Comparison of ENCODE assay signal across 9 cellular contexts in genomic region chr18:2979027-2979570, GRCh38. TPM values are rescaled to one million over a fixed set of nuclear protein-coding genes. Genes with fewer than 3 reads are reported as not detected.
DNase-seq lines count a peak whose midpoint lies in the region; ATAC-seq, FAIRE-seq and TF ChIP-seq lines count a peak whose summit lies in the region.
"Had no signal": no experiment of that assay in that cellular context is flagged by ENCODE, and none has a peak within 500 bp of the region (broad histone marks: within the 10 kb centered on the region; RNA-seq: fewer than 3 reads in every experiment).

No MANE protein-coding gene starts in this region.

- H3K4me2 ChIP-seq in A549, result peak overlapping the region; percentile 84
- peak overlapping the region; percentile 96 for H3K4me2 ChIP-seq in GM12878 (ENCODE audit: control insufficient read depth, insufficient read depth)

- BruUV-seq in GM12878 (replicated peaks; lab: Mats Ljungman, UMichigan), result no TSS peak

- RAD21 ChIA-PET in GM12878 (lab: Charles Lee; ENCODE audit: unreplicated experiment), result interaction anchor here (0.8 to 5.4 kb wide), 7 partner anchors 10 to 284 kb away, joined by 3 to 110 read pairs (median 4); no protein-coding TSS in a partner anchor

- in situ Hi-C loops in GM12878 (cut with MboI), result loop anchor here (10.0 kb wide), 2 partner anchors 476 to 616 kb away; partner anchors contain the start of gene TGIF1

- TF ChIP-seq CTCF in A549 (IDR thresholded peaks at IDR 0.05) (no peak), GM12878 (IDR thresholded peaks at IDR 0.05 in 2 of 3, conservative IDR thresholded peaks at IDR 0.05 in 1 of 3; ENCODE audit: control insufficient read depth in 2 of 3, extremely low read depth in 1 of 3, insufficient read depth in 1 of 3, low read depth in 3 of 3, low read length in 3 of 3) (no peak), omental fat pad (IDR thresholded peaks at IDR 0.05) (no peak)

- no peak for TF ChIP-seq POLR2A in A549 (IDR thresholded peaks at IDR 0.05; ENCODE audit: low read length)
- no peak for TF ChIP-seq POLR2A in GM12878 (IDR thresholded peaks at IDR 0.05; ENCODE audit: low read depth, low read length)

- 33% methylated on average over 3 of the region's 3 CpGs for WGBS in A549 (ENCODE audit: missing lambda C conversion rate)
- WGBS in GM12878 (ENCODE audit: insufficient coverage, insufficient replicate concordance, low lambda C conversion rate, missing lambda C conversion rate), result 98% methylated on average over 3 of the region's 3 CpGs

- no peaks in the 10 kb centered on the region for H4K20me1 ChIP-seq in GM12878 (ENCODE audit: control insufficient read depth, insufficient read depth)

- H3K4me3 ChIP-seq in A549 (no peak overlapping the region), GM12878 (0 out of 2 replicates have a peak overlapping the region, but pooled peaks have one; percentile 41)

- no peak overlapping the region for H2AFZ ChIP-seq in GM12878 (ENCODE audit: control insufficient read depth, low read depth, low read length)

- peak overlapping the region; percentile 59; the same call in 1 of the 2 replicates for H3K9ac ChIP-seq in GM12878 (ENCODE audit: control insufficient read depth, insufficient read depth, low read length)

- H3K27ac ChIP-seq in A549, result peak overlapping the region; percentile 86 to 89
- H3K27ac ChIP-seq in GM12878 (ENCODE audit: control insufficient read depth, insufficient read depth), result peak overlapping the region; percentile 70

- SMC1A ChIA-PET in GM12878 (lab: Charles Lee; ENCODE audit: uncharacterized antibody, unreplicated experiment), result interaction anchor here (1.0 to 6.7 kb wide), 8 partner anchors 9 to 150 kb away, joined by 3 to 160 read pairs (median 11); no protein-coding TSS in a partner anchor

- H3K4me1 ChIP-seq in A549, result peaks cover 86% of the 10 kb centered on the region
- peaks cover 41% of the 10 kb centered on the region for H3K4me1 ChIP-seq in GM12878 (ENCODE audit: control insufficient read depth, insufficient read depth, low read length)

- TF ChIP-seq EP300 in A549 (IDR thresholded peaks at IDR 0.05) (no peak), GM12878 (IDR thresholded peaks at IDR 0.05; ENCODE audit: borderline replicate concordance in 1 of 2, control insufficient read depth in 1 of 2, low read depth in 2 of 2, low read length in 2 of 2) (no peak)

- FAIRE-seq in A549 (lab: Jason Lieb, UNC) (no peak), GM12878 (lab: Jason Lieb, UNC) (no peak)

- no peaks in the 10 kb centered on the region for H3K27me3 ChIP-seq in GM12878 (replicated peaks in 1 of 2; ENCODE audit: control insufficient read depth in 2 of 2, insufficient read depth in 2 of 2, low read length in 1 of 2)

- intact Hi-C loops in GM12878 (cut with micrococcal nuclease; ENCODE audit: unreplicated experiment), result loop anchor here (10.0 kb wide), 1 partner anchor 324 kb away; the partner anchor contains the start of gene SMCHD1

- TF ChIP-seq RAD21 in A549 (conservative IDR thresholded peaks at IDR 0.05 in 1 of 2, IDR thresholded peaks at IDR 0.05 in 1 of 2) (no peak), GM12878 (IDR thresholded peaks at IDR 0.05; ENCODE audit: insufficient read depth, low read depth, low read length) (no peak)

- CTCF ChIA-PET in A549 (lab: Yijun Ruan, JAX), result interaction anchor here (1.1 kb wide), 1 partner anchor 267 kb away, joined by 3 read pairs; no protein-coding TSS in a partner anchor
- CTCF ChIA-PET in GM12878 (lab: Yijun Ruan, JAX), result interaction anchor here (0.6 to 11.2 kb wide), 11 partner anchors 15 to 267 kb away, joined by 3 to 174 read pairs (median 4); no protein-coding TSS in a partner anchor

- H3K9me3 ChIP-seq in A549, result no peaks in the 10 kb centered on the region
- H3K9me3 ChIP-seq in GM12878 (replicated peaks; ENCODE audit: control insufficient read depth, insufficient read depth, low read length), result no peaks in the 10 kb centered on the region

- POLR2A ChIA-PET in A549 (lab: Yijun Ruan, JAX), result no interaction called here
- POLR2A ChIA-PET in GM12878 (lab: Charles Lee), result interaction anchor here (0.7 to 5.6 kb wide), 6 partner anchors 8 to 268 kb away, joined by 3 to 124 read pairs (median 20); partner anchors contain the start of gene MYL12A

- DNase-seq in A549 (ENCODE audit: low read depth in 1 of 2, low spot score in 1 of 2) (no peak), HS-27A (ENCODE audit: low read depth) (peak; percentile 63), GM12878 (ENCODE audit: low read depth, low spot score) (no peak), mucosa of gallbladder (ENCODE audit: low spot score) (peak; percentile 72), ecto neural progenitor cell (ENCODE audit: low spot score) (no peak), MV-4-11 (lab: John Stamatoyannopoulos, UW) (no peak), RKO (ENCODE audit: low spot score) (no peak), omental fat pad (ENCODE audit: low spot score) (no peak)
- DNase-seq: activated CD4-positive, CD25-positive, alpha-beta regulatory T cell had no signal

- H3K36me3 ChIP-seq in GM12878 (ENCODE audit: control insufficient read depth in 2 of 2, insufficient read depth in 2 of 2, low read length in 1 of 2), result peaks cover 0 to 4% of the 10 kb centered on the region in 2 experiments; a peak in 1 of 4 replicates

- ATAC-seq in A549 (peak in 1 of 2 experiments; percentile 36; a peak in 3 of 6 replicates), GM12878 (no peak), omental fat pad (ENCODE audit: low FRiP score) (no peak)

- H3K79me2 ChIP-seq in GM12878 (ENCODE audit: control insufficient read depth, insufficient read depth, low read length), result peaks cover 77% of the 10 kb centered on the region

TF ChIP-seq in A549, 52 proteins besides CTCF, POLR2A, EP300 and RAD21:
- TF ChIP-seq, protein P1, sequence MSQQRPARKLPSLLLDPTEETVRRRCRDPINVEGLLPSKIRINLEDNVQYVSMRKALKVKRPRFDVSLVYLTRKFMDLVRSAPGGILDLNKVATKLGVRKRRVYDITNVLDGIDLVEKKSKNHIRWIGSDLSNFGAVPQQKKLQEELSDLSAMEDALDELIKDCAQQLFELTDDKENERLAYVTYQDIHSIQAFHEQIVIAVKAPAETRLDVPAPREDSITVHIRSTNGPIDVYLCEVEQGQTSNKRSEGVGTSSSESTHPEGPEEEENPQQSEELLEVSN (IDR thresholded peaks at IDR 0.05; ENCODE audit: borderline replicate concordance, low read depth), result peak; percentile 12; the same call in 1 of the 2 replicates
- no peak for TF ChIP-seq MYC (IDR thresholded peaks at IDR 0.05; ENCODE audit: borderline replicate concordance, low read length)
- TF ChIP-seq POLR2AphosphoS2 (conservative IDR thresholded peaks at IDR 0.05; ENCODE audit: low read length), result no peak
- TF ChIP-seq GATA3 (IDR thresholded peaks at IDR 0.05; ENCODE audit: borderline replicate concordance), result no peak
- peak; percentile 73 for TF ChIP-seq EHMT2 (IDR thresholded peaks at IDR 0.05; ENCODE audit: low read depth)
- no peak for TF ChIP-seq MAZ (IDR thresholded peaks at IDR 0.05; ENCODE audit: borderline replicate concordance, low read depth, low read length)

TF ChIP-seq in GM12878, 131 proteins besides CTCF, POLR2A, EP300 and RAD21:
- TF ChIP-seq SMARCA5 (IDR thresholded peaks at IDR 0.05) (no peak), ZNF217 (IDR thresholded peaks at IDR 0.05) (no peak), HDGF (IDR thresholded peaks at IDR 0.05) (no peak), SUZ12 (IDR thresholded peaks at IDR 0.05; ENCODE audit: unreplicated experiment) (no peak), RELA (IDR thresholded peaks at IDR 0.05; ENCODE audit: borderline replicate concordance, partially characterized antibody) (no peak), MTA3 (IDR thresholded peaks at IDR 0.05; ENCODE audit: borderline replicate concordance, low read length) (no peak)

RNA-seq across cellular contexts. Expression of gene LPIN2, which starts 33.8 kb away (rescaled TPM):
- 21.1 and 23.7 TPM in 2 replicates for polyA plus RNA-seq in A549 (2011; rRNA removed)
- polyA plus RNA-seq in A549 (2012; cell fraction: cytosol; rRNA removed), result 6.9 and 8.5 TPM in 2 replicates
- polyA plus RNA-seq in A549 (2012; cell fraction: nucleus; rRNA removed), result 9.9 and 13.4 TPM in 2 replicates
- 12.5 to 14.0 TPM (median 12.9 TPM) in 3 replicates for polyA plus RNA-seq in A549 (2017; fragmentation: RNase III; extraction: RNeasy Plus Mini Kit Qiagen cat#74134 plus additional on column Dnase treatment)
- polyA minus RNA-seq in A549 (2011; rRNA and poly(A)+ RNA removed), result 17.9 and 18.8 TPM in 2 replicates
- 45.1 and 47.9 TPM in 2 replicates for total RNA-seq in GM12878 (2013; cell fraction: nucleolus; rRNA removed)
- 18.3 and 19.5 TPM in 2 replicates for total RNA-seq in GM12878 (2014; rRNA removed)
- total RNA-seq in GM12878 (2014; rRNA removed; fragmentation: Illumina TruSeq; extraction: Trizol), result 14.8 and 17.2 TPM in 2 replicates
- total RNA-seq in GM12878 (2021), result 19.6 and 23.5 TPM in 2 replicates
- polyA plus RNA-seq in GM12878 (2011; ENCODE audit: low read depth), result 14.1 TPM
- polyA plus RNA-seq in GM12878 (2011; rRNA removed), result 28.0 and 32.0 TPM in 2 replicates
- 18.7 and 20.1 TPM in 2 replicates for polyA plus RNA-seq in GM12878 (2011; cell fraction: cytosol; rRNA removed)
- 27.4 and 28.2 TPM in 2 replicates for polyA plus RNA-seq in GM12878 (2011; cell fraction: nucleus; rRNA removed)
- 14.0 and 18.7 TPM in 2 replicates for polyA plus RNA-seq in GM12878 (2012)
- polyA plus RNA-seq in GM12878 (2014; fragmentation: Illumina TruSeq; extraction: Trizol), result 19.1 and 24.1 TPM in 2 replicates
- 1 to 10 TPM; 4.1 to 4.5 TPM for polyA plus RNA-seq in GM12878 (2014; fragmentation: Nextera tagmentation; extraction: Ambion mirVana)
- 13.7 and 17.1 TPM in 2 replicates for polyA plus RNA-seq in GM12878 (2014; rRNA removed)
- 10 to 100 TPM; 12.0 to 14.2 TPM for polyA plus RNA-seq in GM12878 (2016; fragmentation: Nextera tagmentation; extraction: Ambion mirVana)
- 24.7 and 26.7 TPM in 2 replicates for polyA minus RNA-seq in GM12878 (2011; rRNA and poly(A)+ RNA removed)
- polyA minus RNA-seq in GM12878 (2011; cell fraction: cytosol; rRNA and poly(A)+ RNA removed), result 9.6 and 12.5 TPM in 2 replicates
- 10.8 and 17.7 TPM in 2 replicates for polyA minus RNA-seq in GM12878 (2011; cell fraction: nucleus; rRNA and poly(A)+ RNA removed)
- total RNA-seq in mucosa of gallbladder, result 190 TPM
- 10 to 100 TPM; 21.3 to 35.5 (median 31.7) TPM for total RNA-seq in omental fat pad

Comparison
In these comparisons a context has a peak if more than half of its experiments do, and no peak if none do; other contexts are left out.
1. DNase-seq: peak in HS-27A (single experiment) and mucosa of gallbladder (single experiment); none in A549 (0 of 2), GM12878 (single experiment), ecto neural progenitor cell (single experiment), MV-4-11 (single experiment), RKO (single experiment) and omental fat pad (single experiment).